Comparison of ENCODE assay signal across 18 cellular contexts in the genomic region with DNA sequence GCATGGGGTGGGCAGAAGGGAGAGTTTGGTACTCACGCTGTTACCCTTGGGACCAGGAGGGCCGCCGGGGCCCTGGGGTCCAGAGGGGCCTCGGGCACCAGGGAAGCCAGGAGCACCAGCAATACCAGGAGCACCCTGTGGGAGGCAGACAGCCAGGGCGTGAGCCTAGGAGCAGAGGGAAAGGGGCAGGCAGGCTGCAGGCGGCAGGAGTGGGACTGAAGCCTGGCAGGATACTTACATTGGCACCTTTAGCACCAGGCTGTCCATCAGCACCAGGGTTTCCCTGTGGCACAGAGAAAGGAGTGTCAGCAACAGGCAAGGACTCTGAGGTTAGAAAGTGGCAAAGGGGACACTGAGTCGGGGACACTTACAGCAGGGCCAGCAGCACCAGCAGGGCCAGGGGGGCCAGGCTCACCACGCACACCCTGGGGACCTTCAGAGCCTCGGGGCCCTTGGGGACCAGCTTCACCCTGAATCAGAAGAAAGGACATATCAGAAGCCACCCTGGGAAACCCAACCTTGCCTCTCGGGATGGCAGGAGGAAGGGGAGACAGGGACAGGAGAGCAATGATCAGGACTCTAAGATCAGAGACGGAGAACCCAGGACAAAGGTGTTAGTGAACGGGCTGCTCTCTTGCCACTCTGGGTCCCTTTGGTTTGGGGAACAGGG. TPM values are rescaled to one million over a fixed set of nuclear protein-coding genes. Genes with fewer than 3 reads are reported as not detected.
DNase-seq lines count a peak whose midpoint lies in the region; ATAC-seq, FAIRE-seq and TF ChIP-seq lines count a peak whose summit lies in the region.
"Had no signal": no experiment of that assay in that cellular context is flagged by ENCODE, and none has a peak within 500 bp of the region (broad histone marks: within the 10 kb centered on the region; RNA-seq: fewer than 3 reads in every experiment).

No MANE protein-coding gene starts in this region.

- no peaks in the 10 kb centered on the region for H3K9me3 Mint-ChIP-seq in activated naive CD8-positive, alpha-beta T cell treated with anti-CD3 and anti-CD28 coated beads, Interleukin-2, amount 10 ng/mL, durations not matched to agents 7 days and 5 days
- H3K9me3 Mint-ChIP-seq in activated naive CD8-positive, alpha-beta T cell treated with anti-CD3 and anti-CD28 coated beads, Interleukin-2, amount 50 U/mL, for 24 hours = no peaks in the 10 kb centered on the region
- H3K9me3 Mint-ChIP-seq in mesothelial cell of epicardium = no peaks in the 10 kb centered on the region

- peaks cover 6% of the 10 kb centered on the region for H3K4me1 Mint-ChIP-seq in activated naive CD8-positive, alpha-beta T cell treated with anti-CD3 and anti-CD28 coated beads, Interleukin-2, amount 10 ng/mL, durations not matched to agents 7 days and 5 days
- H3K4me1 Mint-ChIP-seq in activated naive CD8-positive, alpha-beta T cell treated with anti-CD3 and anti-CD28 coated beads, Interleukin-2, amount 50 U/mL, for 24 hours = peaks cover 14% of the 10 kb centered on the region
- peaks cover 39% of the 10 kb centered on the region for H3K4me1 Mint-ChIP-seq in mesothelial cell of epicardium

- H3K4me3 ChIP-seq in cardiac fibroblast (replicated peaks in 1 of 2; ENCODE audit: low read depth in 2 of 2, low read length in 2 of 2) = peak overlapping the region in 1 of 2 donors; percentile 33
- no peak overlapping the region for H3K4me3 ChIP-seq in lower leg skin (ENCODE audit: low read depth, poor library complexity, severe bottlenecking)
- H3K4me3 ChIP-seq: SJCRH30, thyroid gland had no signal

- peak; percentile 42 for FAIRE-seq in urothelium cell line (lab: Jason Lieb, UNC)
- FAIRE-seq: endothelial cell of umbilical vein, G401.6 had no signal

- ATAC-seq in activated naive CD8-positive, alpha-beta T cell treated with anti-CD3 and anti-CD28 coated beads, Interleukin-2, amount 10 ng/mL, durations not matched to agents 7 days and 5 days (ENCODE audit: low read depth) = no peak
- no peak for ATAC-seq in activated naive CD8-positive, alpha-beta T cell treated with anti-CD3 and anti-CD28 coated beads, Interleukin-2, amount 50 U/mL, for 24 hours
- ATAC-seq in sciatic nerve = no peak
- ATAC-seq: activated CD4-positive, alpha-beta T cell treated with anti-CD3 and anti-CD28 coated beads for 36 hours had no signal

- POLR2A ChIA-PET in activated naive CD8-positive, alpha-beta T cell treated with anti-CD3 and anti-CD28 coated beads, Interleukin-2, amount 10 ng/mL, durations not matched to agents 7 days and 5 days (lab: Charles Lee) = interaction anchor here (1.5 kb wide), 1 partner anchor 17 kb away, joined by 4 read pairs; no protein-coding TSS in a partner anchor

- H3K27me3 Mint-ChIP-seq in activated naive CD8-positive, alpha-beta T cell treated with anti-CD3 and anti-CD28 coated beads, Interleukin-2, amount 10 ng/mL, durations not matched to agents 7 days and 5 days = peaks cover 15% of the 10 kb centered on the region
- peaks cover 12% of the 10 kb centered on the region for H3K27me3 Mint-ChIP-seq in activated naive CD8-positive, alpha-beta T cell treated with anti-CD3 and anti-CD28 coated beads, Interleukin-2, amount 50 U/mL, for 24 hours
- no peaks in the 10 kb centered on the region for H3K27me3 Mint-ChIP-seq in mesothelial cell of epicardium (ENCODE audit: low read depth)

- no peak overlapping the region for H3K4me3 Mint-ChIP-seq in activated naive CD8-positive, alpha-beta T cell treated with anti-CD3 and anti-CD28 coated beads, Interleukin-2, amount 10 ng/mL, durations not matched to agents 7 days and 5 days
- no peak overlapping the region for H3K4me3 Mint-ChIP-seq in activated naive CD8-positive, alpha-beta T cell treated with anti-CD3 and anti-CD28 coated beads, Interleukin-2, amount 50 U/mL, for 24 hours
- peak overlapping the region; percentile 37 for H3K4me3 Mint-ChIP-seq in mesothelial cell of epicardium
- H3K4me3 Mint-ChIP-seq: activated CD4-positive, alpha-beta T cell treated with anti-CD3 and anti-CD28 coated beads for 36 hours had no signal

- H3K27ac Mint-ChIP-seq in activated naive CD8-positive, alpha-beta T cell treated with anti-CD3 and anti-CD28 coated beads, Interleukin-2, amount 10 ng/mL, durations not matched to agents 7 days and 5 days = peak overlapping the region; percentile 38
- H3K27ac Mint-ChIP-seq in activated naive CD8-positive, alpha-beta T cell treated with anti-CD3 and anti-CD28 coated beads, Interleukin-2, amount 50 U/mL, for 24 hours = no peak overlapping the region
- peak overlapping the region; percentile 94 for H3K27ac Mint-ChIP-seq in mesothelial cell of epicardium
- H3K27ac Mint-ChIP-seq: activated CD4-positive, alpha-beta T cell treated with anti-CD3 and anti-CD28 coated beads for 36 hours had no signal

- H3K36me3 Mint-ChIP-seq in activated naive CD8-positive, alpha-beta T cell treated with anti-CD3 and anti-CD28 coated beads, Interleukin-2, amount 10 ng/mL, durations not matched to agents 7 days and 5 days = no peaks in the 10 kb centered on the region
- no peaks in the 10 kb centered on the region for H3K36me3 Mint-ChIP-seq in activated naive CD8-positive, alpha-beta T cell treated with anti-CD3 and anti-CD28 coated beads, Interleukin-2, amount 50 U/mL, for 24 hours (ENCODE audit: low read depth)
- H3K36me3 Mint-ChIP-seq in mesothelial cell of epicardium = peaks cover 26% of the 10 kb centered on the region

- DNase-seq in activated naive CD8-positive, alpha-beta T cell treated with anti-CD3 and anti-CD28 coated beads, Interleukin-2, amount 10 ng/mL, durations not matched to agents 7 days and 5 days = no peak
- no peak for DNase-seq in activated naive CD8-positive, alpha-beta T cell treated with anti-CD3 and anti-CD28 coated beads, Interleukin-2, amount 50 U/mL, for 24 hours
- peak; percentile 60 to 68 for DNase-seq in cardiac fibroblast (ENCODE audit: low read depth in 2 of 2)
- no peak for DNase-seq in mesothelial cell of epicardium (ENCODE audit: low spot score in 2 of 2, unreplicated experiment in 2 of 2)
- no peak for DNase-seq in urothelium cell line (ENCODE audit: low spot score)
- no peak for DNase-seq in sciatic nerve (ENCODE audit: low spot score)
- DNase-seq in lower leg skin (ENCODE audit: low spot score in 2 of 2) = no peak
- DNase-seq in activated effector memory CD4-positive, alpha-beta T cell treated with Interleukin-2 at 50 U/mL for 16 hours = no peak
- DNase-seq: activated CD4-positive, alpha-beta T cell treated with anti-CD3 and anti-CD28 coated beads for 36 hours; activated naive CD4-positive, alpha-beta T cell treated with anti-CD3 and anti-CD28 coated beads, Interleukin-2, amount 50 U/mL, for 16 hours; NCI-H510A; nucleus accumbens; SJCRH30; thyroid gland had no signal

- intact Hi-C loops in sciatic nerve (cut with DNase I) = no loop called here
- intact Hi-C loops in lower leg skin (cut with DNase I; ENCODE audit: low total_unique reads) = loop anchor here (10.0 kb wide), 1 partner anchor 279 kb away; a partner anchor contains a TSS

- TF ChIP-seq POLR2A in lower leg skin (IDR thresholded peaks at IDR 0.05) = no peak

- TF ChIP-seq CTCF in cardiac fibroblast (IDR thresholded peaks at IDR 0.05; ENCODE audit: low read depth, low read length) (peak; percentile 58), mesothelial cell of epicardium (IDR thresholded peaks at IDR 0.05; ENCODE audit: unreplicated experiment) (no peak), lower leg skin (IDR thresholded peaks at IDR 0.05) (no peak)

- 62 to 77% methylated on average over 9 to 12 of the region's 12 CpGs for whole genome bisulfite sequencing in lower leg skin, 2 donors

RNA-seq across cellular contexts. Expression of a gene that starts 6.1 kb away (rescaled TPM):
- total RNA-seq in activated naive CD8-positive, alpha-beta T cell treated with anti-CD3 and anti-CD28 coated beads, Interleukin-2, amount 10 ng/mL, durations not matched to agents 7 days and 5 days = under 1 TPM; 0.78 to 0.96 TPM
- total RNA-seq in mesothelial cell of epicardium (3,780 to 4,004 TPM (median 3,972 TPM) in 3 replicates), sciatic nerve (262 TPM), lower leg skin (10 to 100 TPM; 15.0 to 90.5 (median 25.8) TPM)

RNA-seq across cellular contexts. Expression of a gene that starts 29.5 kb away (rescaled TPM):
- not detected for total RNA-seq in activated naive CD8-positive, alpha-beta T cell treated with anti-CD3 and anti-CD28 coated beads, Interleukin-2, amount 10 ng/mL, durations not matched to agents 7 days and 5 days
- total RNA-seq in mesothelial cell of epicardium = not detected in 3 replicates
- 3.5 TPM for total RNA-seq in sciatic nerve
- 1 to 10 TPM; 1.0 to 9.9 (median 5.6) TPM for total RNA-seq in lower leg skin
- total RNA-seq: A673, endothelial cell of umbilical vein, M059J had no signal

RNA-seq across cellular contexts. Expression of a gene that starts 44.9 kb away (rescaled TPM):
- 100 to 1,000 TPM; 114 to 116 TPM for total RNA-seq in activated naive CD8-positive, alpha-beta T cell treated with anti-CD3 and anti-CD28 coated beads, Interleukin-2, amount 10 ng/mL, durations not matched to agents 7 days and 5 days
- total RNA-seq in mesothelial cell of epicardium (56.4 to 58.6 TPM (median 56.6 TPM) in 3 replicates), sciatic nerve (58.8 TPM), lower leg skin (10 to 100 TPM; 20.7 to 31.9 (median 29.5) TPM)

Comparison
In these comparisons a context has a peak if more than half of its experiments do, and no peak if none do; other contexts are left out.
1. DNase-seq: peak in cardiac fibroblast (2 of 2); none in activated naive CD8-positive, alpha-beta T cell treated with anti-CD3 and anti-CD28 coated beads, Interleukin-2, amount 10 ng/mL, durations not matched to agents 7 days and 5 days (single experiment), activated naive CD8-positive, alpha-beta T cell treated with anti-CD3 and anti-CD28 coated beads, Interleukin-2, amount 50 U/mL, for 24 hours (single experiment), mesothelial cell of epicardium (0 of 2), urothelium cell line (single experiment), sciatic nerve (single experiment), lower leg skin (0 of 2) and activated effector memory CD4-positive, alpha-beta T cell treated with Interleukin-2 at 50 U/mL for 16 hours (single experiment).
2. RNA of a gene that starts 6.1 kb away (total RNA-seq): 3,780 to 4,004 TPM in mesothelial cell of epicardium; 262 TPM in sciatic nerve (single experiment), 15.0 to 90.5 TPM in lower leg skin and 0.78 to 0.96 TPM in activated naive CD8-positive, alpha-beta T cell treated with anti-CD3 and anti-CD28 coated beads, Interleukin-2, amount 10 ng/mL, durations not matched to agents 7 days and 5 days; every median in the first group is over 10 times any median in the second.